Comparison of ENCODE assay signal across 12 cellular contexts in genomic region chr14:91382712-91383111, GRCh38. TPM values are rescaled to one million over a fixed set of nuclear protein-coding genes. Genes with fewer than 3 reads are reported as not detected.
A peak's percentile ranks its signal among the peaks of the same experiment; 100 is the strongest.
DNase-seq lines count a peak whose midpoint lies in the region; ATAC-seq, FAIRE-seq and TF ChIP-seq lines count a peak whose summit lies in the region.
"Had no signal": no experiment of that assay in that cellular context is flagged by ENCODE, and none has a peak within 500 bp of the region (broad histone marks: within the 10 kb centered on the region; RNA-seq: fewer than 3 reads in every experiment).

No MANE protein-coding gene starts in this region.

- SMC1A ChIA-PET in GM12878 (lab: Charles Lee; ENCODE audit: uncharacterized antibody, unreplicated experiment): interaction anchor here (0.8 kb wide), 1 partner anchor 9 kb away, joined by 5 read pairs; no protein-coding TSS in a partner anchor

- peaks cover 60% of the 10 kb centered on the region for H3K4me1 Mint-ChIP-seq in neural progenitor cell

- H3F3A ChIP-seq in OCI-LY1 (ENCODE audit: insufficient read depth, low read length): no peaks in the 10 kb centered on the region; the same call in 1 of the 2 replicates
- peaks cover 11% of the 10 kb centered on the region for H3F3A ChIP-seq in neural progenitor cell (ENCODE audit: low read depth)

- H2AFZ ChIP-seq in OCI-LY1 (ENCODE audit: low read length): no peak overlapping the region
- H2AFZ ChIP-seq in GM12878 (ENCODE audit: control insufficient read depth, low read depth, low read length): no peak overlapping the region
- H2AFZ ChIP-seq in neural progenitor cell (replicated peaks): no peak overlapping the region

- H3K27ac ChIP-seq in OCI-LY1 (ENCODE audit: low read depth, low read length, poor library complexity, severe bottlenecking) (peak overlapping the region; percentile 92), GM12878 (ENCODE audit: control insufficient read depth, insufficient read depth) (peak overlapping the region; percentile 51), neural progenitor cell (peak overlapping the region; percentile 55)
- H3K27ac ChIP-seq: left ventricle myocardium inferior, VCaP had no signal

- no peak for DNase-seq in GM12891 (ENCODE audit: insufficient read length, low spot score)
- no peak for DNase-seq in GM12878 (ENCODE audit: low read depth, low spot score)
- no peak for DNase-seq in neural progenitor cell (ENCODE audit: low spot score)
- no peak for DNase-seq in erythroblast (lab: John Stamatoyannopoulos, UW)
- DNase-seq in iPS-NIHi11 (ENCODE audit: low spot score): no peak
- DNase-seq in DMS79 treated with DMSO at 0.1 percent for 48 hours (lab: John Stamatoyannopoulos, UW): no peak
- DNase-seq: left ventricle myocardium inferior, NCI-H1092, NCI-H446 treated with DMSO at 0.1 percent for 48 hours, SIG-M5 had no signal

- peak overlapping the region; percentile 38 for H3K27ac Mint-ChIP-seq in neural progenitor cell

- peaks cover 94% of the 10 kb centered on the region for H3K79me2 ChIP-seq in OCI-LY1 (ENCODE audit: insufficient read depth, low read length)
- H3K79me2 ChIP-seq in GM12878 (ENCODE audit: control insufficient read depth, insufficient read depth, low read length): peaks cover 97% of the 10 kb centered on the region
- peaks cover 100% of the 10 kb centered on the region for H3K79me2 ChIP-seq in neural progenitor cell (ENCODE audit: low read depth)

- H3K36me3 ChIP-seq in OCI-LY1 (ENCODE audit: insufficient read depth, low read length): peaks cover 25% of the 10 kb centered on the region; the same call in 1 of the 2 replicates
- H3K36me3 ChIP-seq in GM12878 (ENCODE audit: control insufficient read depth in 2 of 2, insufficient read depth in 2 of 2, low read length in 1 of 2): peaks cover 18 to 19% of the 10 kb centered on the region in 2 experiments
- H3K36me3 ChIP-seq in neural progenitor cell: no peaks in the 10 kb centered on the region
- H3K36me3 ChIP-seq: left ventricle myocardium inferior had no signal

- RAD21 ChIA-PET in GM12878 (lab: Charles Lee; ENCODE audit: unreplicated experiment): interaction anchor here (1.0 to 1.6 kb wide), 3 partner anchors 11 to 33 kb away, joined by 3 read pairs; no protein-coding TSS in a partner anchor

- H3K4me2 ChIP-seq in OCI-LY1 (ENCODE audit: low read length) (peak overlapping the region; percentile 58), GM12878 (ENCODE audit: control insufficient read depth, insufficient read depth) (no peak overlapping the region; the same call in 1 of the 2 replicates), neural progenitor cell (peak overlapping the region; percentile 50)

- POLR2A ChIA-PET in GM12878 (lab: Charles Lee): no interaction called here

- no TSS peak for BruUV-seq in GM12878 (replicated peaks; lab: Mats Ljungman, UMichigan)

- no peak for TF ChIP-seq EP300 in GM12878 (IDR thresholded peaks at IDR 0.05; ENCODE audit: borderline replicate concordance in 1 of 2, control insufficient read depth in 1 of 2, low read depth in 2 of 2, low read length in 2 of 2)

- H3K27me3 ChIP-seq in OCI-LY1 (ENCODE audit: insufficient read depth, low read length) (no peaks in the 10 kb centered on the region), GM12878 (replicated peaks in 1 of 2; ENCODE audit: control insufficient read depth in 2 of 2, insufficient read depth in 2 of 2, low read length in 1 of 2) (no peaks in the 10 kb centered on the region), neural progenitor cell (no peaks in the 10 kb centered on the region)

- peak overlapping the region; percentile 12 for H3K4me3 ChIP-seq in OCI-LY1 (ENCODE audit: low read depth, low read length, poor library complexity, severe bottlenecking)
- H3K4me3 ChIP-seq in GM12878: no peak overlapping the region
- H3K4me3 ChIP-seq in neural progenitor cell: no peak overlapping the region
- H3K4me3 ChIP-seq: left ventricle myocardium inferior had no signal

- H4K20me1 ChIP-seq in OCI-LY1 (ENCODE audit: insufficient read depth, low read length) (no peaks in the 10 kb centered on the region), GM12878 (ENCODE audit: control insufficient read depth, insufficient read depth) (0 out of 2 replicates have a peak, but pooled peaks cover 5% of the 10 kb centered on the region), neural progenitor cell (ENCODE audit: low read depth) (peaks cover 92% of the 10 kb centered on the region)

- no peaks in the 10 kb centered on the region for H3K9me2 ChIP-seq in OCI-LY1 (ENCODE audit: low read depth, low read length)

- in situ Hi-C loops in GM12878 (cut with MboI): no loop called here

- CTCF ChIA-PET in GM12878 (lab: Yijun Ruan, JAX): interaction anchor here (1.0 kb wide), 1 partner anchor 59 kb away, joined by 3 read pairs; no protein-coding TSS in a partner anchor

- peaks cover 15% of the 10 kb centered on the region for H3K36me3 Mint-ChIP-seq in neural progenitor cell

- no peak for TF ChIP-seq POLR2A in GM12891 (IDR thresholded peaks at IDR 0.05; ENCODE audit: low read depth, low read length)
- TF ChIP-seq POLR2A in GM12878 (IDR thresholded peaks at IDR 0.05; ENCODE audit: low read depth, low read length): no peak
- TF ChIP-seq POLR2A in erythroblast (IDR thresholded peaks at IDR 0.05; ENCODE audit: low read length): no peak

- H3K27me3 Mint-ChIP-seq in neural progenitor cell (ENCODE audit: insufficient read depth, low read depth): peaks cover 8% of the 10 kb centered on the region

- H3K4me3 Mint-ChIP-seq in neural progenitor cell: no peak overlapping the region

- no peak for ATAC-seq in GM12878

- no peak for TF ChIP-seq RAD21 in GM12878 (IDR thresholded peaks at IDR 0.05; ENCODE audit: insufficient read depth, low read depth, low read length)

- TF ChIP-seq CTCF in OCI-LY1 (IDR thresholded peaks at IDR 0.05; ENCODE audit: low read length) (no peak), GM12878 (IDR thresholded peaks at IDR 0.05 in 2 of 3, conservative IDR thresholded peaks at IDR 0.05 in 1 of 3; ENCODE audit: control insufficient read depth in 2 of 3, extremely low read depth in 1 of 3, insufficient read depth in 1 of 3, low read depth in 3 of 3, low read length in 3 of 3) (no peak), neural progenitor cell (IDR thresholded peaks at IDR 0.05) (no peak)

- intact Hi-C loops in GM12878 (cut with micrococcal nuclease; ENCODE audit: unreplicated experiment): no loop called here

- H3K4me1 ChIP-seq in OCI-LY1 (ENCODE audit: insufficient read depth, low read length, severe bottlenecking): peaks cover 91% of the 10 kb centered on the region
- H3K4me1 ChIP-seq in GM12878 (ENCODE audit: control insufficient read depth, insufficient read depth, low read length): peaks cover 64% of the 10 kb centered on the region
- peaks cover 48% of the 10 kb centered on the region for H3K4me1 ChIP-seq in neural progenitor cell

- H3K9ac ChIP-seq in OCI-LY1 (ENCODE audit: low read length) (peak overlapping the region; percentile 50; the same call in 1 of the 2 replicates), GM12878 (ENCODE audit: control insufficient read depth, insufficient read depth, low read length) (no peak overlapping the region), neural progenitor cell (no peak overlapping the region)

- no peaks in the 10 kb centered on the region for H3K9me3 Mint-ChIP-seq in neural progenitor cell

- FAIRE-seq in GM12891 (lab: Jason Lieb, UNC) (no peak), GM12878 (lab: Jason Lieb, UNC) (no peak)

- 89% methylated on average over 6 of the region's 6 CpGs for WGBS in GM12878 (ENCODE audit: insufficient coverage, insufficient replicate concordance, low lambda C conversion rate, missing lambda C conversion rate)

- no peaks in the 10 kb centered on the region for H3K9me3 ChIP-seq in OCI-LY1 (ENCODE audit: low read length)
- no peaks in the 10 kb centered on the region for H3K9me3 ChIP-seq in GM12878 (replicated peaks; ENCODE audit: control insufficient read depth, insufficient read depth, low read length)
- no peaks in the 10 kb centered on the region for H3K9me3 ChIP-seq in neural progenitor cell (ENCODE audit: low read depth)
- H3K9me3 ChIP-seq: left ventricle myocardium inferior had no signal

TF ChIP-seq in GM12891, 5 proteins besides CTCF, POLR2A, EP300 and RAD21:
- TF ChIP-seq PAX5 (IDR thresholded peaks at IDR 0.05; ENCODE audit: insufficient read depth, low read length, severe bottlenecking) (no peak), POLR2AphosphoS5 (IDR thresholded peaks at IDR 0.05; ENCODE audit: low read depth, low read length) (peak; percentile 33; the same call in 1 of the 2 replicates)

RNA-seq across cellular contexts. Expression of gene CCDC88C, which starts 34.9 kb away (rescaled TPM):
- 32.5 TPM for polyA plus RNA-seq in GM12891 (2012; ENCODE audit: low read depth, missing spikeins)
- total RNA-seq in GM12878 (2013; cell fraction: nucleolus; rRNA removed): 423 and 447 TPM in 2 replicates
- 48.4 and 48.8 TPM in 2 replicates for total RNA-seq in GM12878 (2014; rRNA removed)
- total RNA-seq in GM12878 (2014; rRNA removed; fragmentation: Illumina TruSeq; extraction: Trizol): 35.7 and 41.3 TPM in 2 replicates
- total RNA-seq in GM12878 (2021): 71.3 and 79.6 TPM in 2 replicates
- 18.5 TPM for polyA plus RNA-seq in GM12878 (2011; ENCODE audit: low read depth)
- polyA plus RNA-seq in GM12878 (2011; rRNA removed): 37.2 and 39.7 TPM in 2 replicates
- 37.8 and 40.4 TPM in 2 replicates for polyA plus RNA-seq in GM12878 (2011; cell fraction: cytosol; rRNA removed)
- polyA plus RNA-seq in GM12878 (2011; cell fraction: nucleus; rRNA removed): 123 and 167 TPM in 2 replicates
- 34.9 and 39.6 TPM in 2 replicates for polyA plus RNA-seq in GM12878 (2012)
- 20.2 and 31.3 TPM in 2 replicates for polyA plus RNA-seq in GM12878 (2014; fragmentation: Illumina TruSeq; extraction: Trizol)
- 1 to 10 TPM; 4.0 to 7.0 TPM for polyA plus RNA-seq in GM12878 (2014; fragmentation: Nextera tagmentation; extraction: Ambion mirVana)
- polyA plus RNA-seq in GM12878 (2014; rRNA removed): 53.5 and 66.2 TPM in 2 replicates
- 10 to 100 TPM; 28.9 to 33.4 TPM for polyA plus RNA-seq in GM12878 (2016; fragmentation: Nextera tagmentation; extraction: Ambion mirVana)
- polyA minus RNA-seq in GM12878 (2011; rRNA and poly(A)+ RNA removed): 69.8 and 107 TPM in 2 replicates
- polyA minus RNA-seq in GM12878 (2011; cell fraction: cytosol; rRNA and poly(A)+ RNA removed): 26.6 and 28.2 TPM in 2 replicates
- polyA minus RNA-seq in GM12878 (2011; cell fraction: nucleus; rRNA and poly(A)+ RNA removed): 97.0 and 159 TPM in 2 replicates
- total RNA-seq in neural progenitor cell (ENCODE audit: low replicate concordance): 17.8 and 34.8 TPM in 2 replicates
